Comparison of ENCODE assay signal across 26 cellular contexts in the genomic region with DNA sequence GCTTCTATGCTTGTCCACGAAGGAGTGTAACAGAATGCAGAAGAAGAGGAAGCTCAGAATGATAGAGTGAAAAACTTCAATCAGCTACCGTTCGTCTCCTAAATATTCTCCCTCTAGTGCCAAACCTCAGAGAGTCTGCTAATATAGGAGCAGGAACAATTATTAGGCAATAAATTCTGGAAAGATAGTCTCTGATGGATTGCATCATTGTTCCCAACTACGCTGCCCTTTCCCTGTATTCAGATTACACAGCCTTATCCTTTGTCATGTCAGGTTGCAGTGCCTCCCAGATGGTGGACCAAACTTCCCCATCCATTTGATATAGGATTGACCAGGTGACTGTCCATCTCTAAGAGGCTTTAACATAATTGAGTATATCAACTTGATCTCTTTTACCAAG.
DNase-seq lines count a peak whose midpoint lies in the region; ATAC-seq, FAIRE-seq and TF ChIP-seq lines count a peak whose summit lies in the region.
"Had no signal": no experiment of that assay in that cellular context is flagged by ENCODE, and none has a peak within 500 bp of the region (broad histone marks: within the 10 kb centered on the region; RNA-seq: fewer than 3 reads in every experiment).

No MANE protein-coding gene starts in this region.

- H3K4me1 ChIP-seq in breast epithelium = no peaks in the 10 kb centered on the region
- peaks cover 23% of the 10 kb centered on the region for H3K4me1 ChIP-seq in parathyroid adenoma
- H3K4me1 ChIP-seq: A549; BE2C; BLaER1 treated with 17β-estradiol and CSF1 and Interleukin-3, amounts not matched to agents 10 nM and 100 nM had no signal

- H3K9me3 Mint-ChIP-seq in MCF 10A (ENCODE audit: unreplicated experiment) = no peaks in the 10 kb centered on the region
- H3K9me3 Mint-ChIP-seq in stimulated activated memory B cell treated with anti-CD40 and anti-IgM and Interleukin-4, amounts not matched to agents 10 μg/mL and 1 μg/mL and 100 μg/mL, for 72 hours = peaks cover 2% of the 10 kb centered on the region

- TF ChIP-seq POLR2A in breast epithelium (IDR thresholded peaks at IDR 0.05) = no peak

- no peak overlapping the region for H3K27ac ChIP-seq in breast epithelium
- H3K27ac ChIP-seq in parathyroid adenoma = peak overlapping the region; percentile 78
- H3K27ac ChIP-seq: A549; BLaER1 treated with 17β-estradiol and CSF1 and Interleukin-3, amounts not matched to agents 10 nM and 100 nM had no signal

- DNase-seq in MCF 10A (ENCODE audit: unreplicated experiment) (peak; percentile 18), breast epithelium (ENCODE audit: low spot score in 2 of 2) (no peak), left lobe of liver (ENCODE audit: low spot score) (no peak), GM19239 (ENCODE audit: insufficient read length, low spot score) (no peak), glomerular visceral epithelial cell (ENCODE audit: extremely low spot score) (no peak)
- DNase-seq: 8988T; ACHN; AML-193; BE2C; CD4-positive, alpha-beta T cell; CD8-positive, alpha-beta memory T cell; DMS 273 treated with DMSO at 0.1 percent for 48 hours; DMS79; EL; GDM1; GOT3; H7; HCEC 1CT had no signal

- TF ChIP-seq CTCF in MCF 10A (IDR thresholded peaks at IDR 0.05; ENCODE audit: unreplicated experiment) = no peak
- no peak for TF ChIP-seq CTCF in breast epithelium (IDR thresholded peaks at IDR 0.05)
- no peak for TF ChIP-seq CTCF in parathyroid adenoma (IDR thresholded peaks at IDR 0.05)

- POLR2A ChIA-PET in MCF 10A (lab: Yijun Ruan, JAX) = interaction anchor here (0.5 to 0.7 kb wide), 2 partner anchors 21 to 47 kb away, joined by 3 read pairs; no protein-coding TSS in a partner anchor

- H3K79me2 ChIP-seq in parathyroid adenoma = no peaks in the 10 kb centered on the region

- BruUV-seq in MCF 10A (replicated peaks; lab: Mats Ljungman, UMichigan) = no TSS peak

- no peaks in the 10 kb centered on the region for H3K36me3 Mint-ChIP-seq in MCF 10A (ENCODE audit: insufficient read depth, unreplicated experiment)
- H3K36me3 Mint-ChIP-seq in stimulated activated memory B cell treated with anti-CD40 and anti-IgM and Interleukin-4, amounts not matched to agents 10 μg/mL and 1 μg/mL and 100 μg/mL, for 72 hours = no peaks in the 10 kb centered on the region
- H3K36me3 Mint-ChIP-seq: CD14-positive monocyte had no signal

- no peak overlapping the region for H3K4me3 Mint-ChIP-seq in MCF 10A (ENCODE audit: unreplicated experiment)
- H3K4me3 Mint-ChIP-seq in stimulated activated memory B cell treated with anti-CD40 and anti-IgM and Interleukin-4, amounts not matched to agents 10 μg/mL and 1 μg/mL and 100 μg/mL, for 72 hours = no peak overlapping the region
- H3K4me3 Mint-ChIP-seq: CD14-positive monocyte; CD4-positive, alpha-beta T cell; CD8-positive, alpha-beta memory T cell had no signal

- peaks cover 12% of the 10 kb centered on the region for H3K4me1 Mint-ChIP-seq in MCF 10A (ENCODE audit: insufficient read depth, unreplicated experiment)
- H3K4me1 Mint-ChIP-seq in stimulated activated memory B cell treated with anti-CD40 and anti-IgM and Interleukin-4, amounts not matched to agents 10 μg/mL and 1 μg/mL and 100 μg/mL, for 72 hours = no peaks in the 10 kb centered on the region
- H3K4me1 Mint-ChIP-seq: CD14-positive monocyte; CD8-positive, alpha-beta memory T cell had no signal

- CTCF ChIA-PET in MCF 10A (lab: Yijun Ruan, JAX) = no interaction called here

- H3K27me3 ChIP-seq in breast epithelium = no peaks in the 10 kb centered on the region
- H3K27me3 ChIP-seq in parathyroid adenoma (ENCODE audit: control insufficient read depth, insufficient read depth, low read length) = no peaks in the 10 kb centered on the region
- H3K27me3 ChIP-seq: BE2C; BLaER1 treated with 17β-estradiol and CSF1 and Interleukin-3, amounts not matched to agents 10 nM and 100 nM had no signal

- H3K36me3 ChIP-seq in breast epithelium (no peaks in the 10 kb centered on the region), parathyroid adenoma (ENCODE audit: control insufficient read depth, insufficient read depth, low read length) (no peaks in the 10 kb centered on the region)
- H3K36me3 ChIP-seq: BE2C; BLaER1 treated with 17β-estradiol and CSF1 and Interleukin-3, amounts not matched to agents 10 nM and 100 nM had no signal

- H2AFZ ChIP-seq in parathyroid adenoma = peak overlapping the region; percentile 35

- peak; percentile 60 for ATAC-seq in left lobe of liver
- no peak for ATAC-seq in stimulated activated memory B cell treated with anti-CD40 and anti-IgM and Interleukin-4, amounts not matched to agents 10 μg/mL and 1 μg/mL and 100 μg/mL, for 72 hours
- ATAC-seq: A549, GM12878 had no signal

- intact Hi-C loops in MCF 10A (cut with micrococcal nuclease) (loop anchor here (5.0 kb wide), 1 partner anchor 144 kb away; no protein-coding TSS in a partner anchor), breast epithelium (cut with DNase I; ENCODE audit: low total_unique reads) (no loop called here)

- H3K9me3 ChIP-seq in breast epithelium (no peaks in the 10 kb centered on the region), parathyroid adenoma (ENCODE audit: control insufficient read depth, low read length) (no peaks in the 10 kb centered on the region)
- H3K9me3 ChIP-seq: A549, BE2C had no signal

- H3K4me2 ChIP-seq in parathyroid adenoma (ENCODE audit: low read length) = peak overlapping the region; percentile 1
- H3K4me2 ChIP-seq: A549; BLaER1 treated with 17β-estradiol and CSF1 and Interleukin-3, amounts not matched to agents 10 nM and 100 nM had no signal

- no peak for FAIRE-seq in GM19239 (lab: Jason Lieb, UNC)
- FAIRE-seq: A549, D721Med, GM12878, GM18507 had no signal

- no peak overlapping the region for H3K9ac ChIP-seq in parathyroid adenoma
- H3K9ac ChIP-seq: BLaER1 treated with 17β-estradiol and CSF1 and Interleukin-3, amounts not matched to agents 10 nM and 100 nM had no signal

- H3K27me3 Mint-ChIP-seq in MCF 10A (ENCODE audit: insufficient read depth, unreplicated experiment) = no peaks in the 10 kb centered on the region
- H3K27me3 Mint-ChIP-seq in stimulated activated memory B cell treated with anti-CD40 and anti-IgM and Interleukin-4, amounts not matched to agents 10 μg/mL and 1 μg/mL and 100 μg/mL, for 72 hours = no peaks in the 10 kb centered on the region
- H3K27me3 Mint-ChIP-seq: CD4-positive, alpha-beta T cell; CD8-positive, alpha-beta memory T cell had no signal

- H3K27ac Mint-ChIP-seq in MCF 10A (ENCODE audit: low read depth, unreplicated experiment) = no peak overlapping the region
- H3K27ac Mint-ChIP-seq in stimulated activated memory B cell treated with anti-CD40 and anti-IgM and Interleukin-4, amounts not matched to agents 10 μg/mL and 1 μg/mL and 100 μg/mL, for 72 hours = no peak overlapping the region
- H3K27ac Mint-ChIP-seq: CD14-positive monocyte; CD4-positive, alpha-beta T cell; CD8-positive, alpha-beta memory T cell had no signal

- H3K4me3 ChIP-seq in breast epithelium (no peak overlapping the region), parathyroid adenoma (ENCODE audit: low read depth, low read length) (no peak overlapping the region)
- H3K4me3 ChIP-seq: A549; BLaER1 treated with 17β-estradiol and CSF1 and Interleukin-3, amounts not matched to agents 10 nM and 100 nM; GM12878 had no signal
